9 cellular contexts compared by ENCODE assay signal in the genomic region with DNA sequence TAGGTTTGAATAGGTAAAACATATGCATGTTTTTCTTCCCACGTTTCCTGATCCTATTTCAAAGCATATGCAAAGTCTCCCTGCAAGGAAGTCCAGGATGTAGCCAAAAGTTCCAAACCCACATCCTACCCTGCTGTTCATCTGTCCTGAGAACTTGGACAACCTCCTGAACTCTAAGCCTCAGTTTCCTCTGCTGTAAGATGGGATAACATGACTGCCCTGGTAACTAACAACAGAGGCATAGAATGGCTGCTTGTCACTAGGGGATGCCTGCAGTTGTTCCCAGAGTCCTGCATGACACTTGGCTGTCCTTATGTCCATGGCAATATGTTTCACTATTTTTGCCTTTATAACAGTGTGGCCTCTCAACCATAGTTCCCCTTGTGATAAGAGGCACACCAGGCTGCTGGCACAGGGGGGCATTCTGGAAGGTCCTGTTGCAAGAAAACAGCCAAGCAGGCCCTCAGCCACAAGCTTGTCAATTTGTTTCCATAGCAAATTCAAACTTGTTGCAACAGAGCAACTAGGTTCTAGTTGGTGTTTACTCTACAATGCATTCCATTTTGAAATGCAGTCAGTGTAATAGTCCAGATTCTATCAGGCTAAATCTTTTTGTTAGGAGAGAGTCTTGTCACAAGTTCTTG. TPM values are rescaled to one million over a fixed set of nuclear protein-coding genes. Genes with fewer than 3 reads are reported as not detected.
DNase-seq lines count a peak whose midpoint lies in the region; TF ChIP-seq lines count a peak whose summit lies in the region.
"Had no signal": no experiment of that assay in that cellular context is flagged by ENCODE, and none has a peak within 500 bp of the region (broad histone marks: within the 10 kb centered on the region; RNA-seq: fewer than 3 reads in every experiment).

No MANE protein-coding gene starts in this region.

- H3K9me3 ChIP-seq in KOPT-K1 (ENCODE audit: insufficient read depth, low read length, poor library complexity, severe bottlenecking) (no peaks in the 10 kb centered on the region), muscle layer of colon (ENCODE audit: low read length) (no peaks in the 10 kb centered on the region), adrenal gland (replicated peaks in 1 of 3) (no peaks in the 10 kb centered on the region)

- no peak for TF ChIP-seq POLR2A in adrenal gland (IDR thresholded peaks at IDR 0.05)

- H3K36me3 ChIP-seq in KOPT-K1 (ENCODE audit: insufficient read depth, low read length), result no peaks in the 10 kb centered on the region; the same call in 1 of the 2 replicates
- no peaks in the 10 kb centered on the region for H3K36me3 ChIP-seq in muscle layer of colon (ENCODE audit: insufficient read depth, low read length)
- no peaks in the 10 kb centered on the region for H3K36me3 ChIP-seq in adrenal gland (replicated peaks in 1 of 2)

- in situ Hi-C loops in KBM-7 (cut with MboI; ENCODE audit: low pct_unique_long_range_greater_than_20kb, low sequenced_read_pairs), result no loop called here

- H3K9ac ChIP-seq in muscle layer of colon (ENCODE audit: low read length), result peak overlapping the region; percentile 52

- intact Hi-C loops in adrenal gland (cut with DNase I), result no loop called here

- H3K27ac ChIP-seq in KOPT-K1 (ENCODE audit: low read depth, low read length, poor library complexity, severe bottlenecking) (peak overlapping the region; percentile 98), caudate nucleus (ENCODE audit: low read depth, low read length) (peak overlapping the region; percentile 96), muscle layer of colon (ENCODE audit: low read depth, low read length) (peak overlapping the region; percentile 6), adrenal gland (peak overlapping the region in 1 of 5 donors; percentile 20)

- H3K4me3 ChIP-seq in AG10803 (ENCODE audit: low read length), result peak overlapping the region; percentile 97
- H3K4me3 ChIP-seq in muscle layer of colon (ENCODE audit: low read depth in 1 of 2, low read length in 2 of 2), result peak overlapping the region in 1 of 2 donors; percentile 78
- peak overlapping the region in 1 of 4 donors; percentile 93 for H3K4me3 ChIP-seq in adrenal gland

- no peak for TF ChIP-seq CTCF in AG10803 (conservative IDR thresholded peaks at IDR 0.05; ENCODE audit: low read length)
- no peak for TF ChIP-seq CTCF in adrenal gland (IDR thresholded peaks at IDR 0.05)

- 27 to 61% (median 48%) methylated on average over 1 of the region's 1 CpG for WGBS in adrenal gland, 4 donors

- H3K27me3 ChIP-seq in muscle layer of colon (ENCODE audit: control insufficient read depth in 1 of 2, insufficient read depth in 2 of 2, low read length in 2 of 2) (no peaks in the 10 kb centered on the region), adrenal gland (no peaks in the 10 kb centered on the region)

- peaks cover 32% of the 10 kb centered on the region for H3K4me1 ChIP-seq in muscle layer of colon (ENCODE audit: insufficient read depth, low read length)
- peaks cover 36 to 37% of the 10 kb centered on the region in 2 donors for H3K4me1 ChIP-seq in adrenal gland (replicated peaks in 1 of 2)

- DNase-seq in AG10803 (ENCODE audit: low read depth), result peak; percentile 72
- no peak for DNase-seq in caudate nucleus (lab: John Stamatoyannopoulos, UW)
- no peak for DNase-seq in adrenal gland
- no peak for DNase-seq in KBM-7
- no peak for DNase-seq in NCI-H187 treated with DMSO at 0.1 percent for 48 hours (lab: John Stamatoyannopoulos, UW)
- DNase-seq in SHP77 (lab: John Stamatoyannopoulos, UW), result no peak
- DNase-seq: stimulated activated CD4-positive, alpha-beta T cell treated with anti-CD3 and anti-CD28 coated beads, Interleukin-4, amount 100 ng/mL, for 4 hours had no signal

RNA-seq across cellular contexts. Expression of a gene that starts 1.5 kb away (rescaled TPM):
- 100 to 1,000 TPM; 119 to 159 (median 150) TPM for total RNA-seq in adrenal gland
- polyA plus RNA-seq in adrenal gland, result 100 to 1,000 TPM in 1 of 3 donors, 10 to 100 TPM in 2; 62.0 to 199 (median 96.0) TPM

RNA-seq across cellular contexts. Expression of a gene that starts 12.1 kb away (rescaled TPM):
- 100 to 1,000 TPM in 4 of 8 donors, 10 to 100 TPM in 4; 46.7 to 140 (median 91.4) TPM for total RNA-seq in adrenal gland
- polyA plus RNA-seq in adrenal gland, result 100 to 1,000 TPM; 154 to 294 (median 239) TPM

RNA-seq across cellular contexts. Expression of a gene that starts 14.4 kb away (rescaled TPM):
- total RNA-seq in adrenal gland, result 10 to 100 TPM; 42.4 to 77.5 (median 57.2) TPM
- polyA plus RNA-seq in adrenal gland, result 100 to 1,000 TPM in 1 of 3 donors, 10 to 100 TPM in 2; 63.4 to 137 (median 67.6) TPM

RNA-seq across cellular contexts. Expression of a gene that starts 24.4 kb away (rescaled TPM):
- total RNA-seq in adrenal gland, result 10 to 100 TPM; 10.6 to 38.5 (median 18.4) TPM
- 10 to 100 TPM in 1 of 3 donors, 1 to 10 TPM in 2; 5.5 to 40.0 (median 8.8) TPM for polyA plus RNA-seq in adrenal gland

RNA-seq across cellular contexts. Expression of a gene that starts 24.7 kb away (rescaled TPM):
- 100 to 1,000 TPM in 1 of 8 donors, 10 to 100 TPM in 7; 24.0 to 140 (median 32.5) TPM for total RNA-seq in adrenal gland
- polyA plus RNA-seq in adrenal gland, result 100 to 1,000 TPM in 1 of 3 donors, 10 to 100 TPM in 2; 17.4 to 127 (median 68.6) TPM
